Comparison of ENCODE assay signal across 18 cellular contexts in the genomic region with DNA sequence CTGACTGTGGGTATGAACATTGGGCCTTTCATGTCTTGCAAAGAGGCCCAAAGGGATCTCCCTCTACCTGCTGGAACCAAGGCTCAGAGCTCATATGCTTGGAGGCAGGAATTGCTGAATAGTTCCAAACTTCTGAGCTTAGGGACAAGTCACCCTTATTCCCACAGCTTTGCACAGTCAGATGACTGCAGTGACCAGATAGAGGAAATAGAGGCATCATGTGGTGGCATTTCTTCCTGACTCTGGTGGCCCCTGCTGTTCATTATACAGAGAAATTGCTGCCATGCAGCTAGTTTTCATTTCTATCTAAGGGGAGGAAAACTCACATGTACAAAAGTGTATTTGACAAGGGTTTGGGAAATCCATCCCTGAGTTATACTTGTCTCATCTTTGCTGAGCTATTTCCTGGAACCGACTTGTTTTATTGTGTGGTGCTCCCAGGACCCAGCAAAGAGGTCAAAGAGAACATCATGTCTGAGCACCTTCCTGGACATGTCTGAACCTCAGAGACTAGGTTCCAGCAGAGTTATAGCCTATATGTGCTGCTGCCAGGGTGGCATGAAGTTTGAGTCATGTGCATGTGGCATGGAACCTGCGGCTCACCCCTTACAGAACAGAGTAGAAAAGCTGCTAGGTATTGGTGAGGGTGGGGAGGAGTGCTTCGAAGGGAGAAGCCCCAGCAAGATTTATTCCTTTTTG.
"Had no signal": no experiment of that assay in that cellular context is flagged by ENCODE, and none has a peak within 500 bp of the region (broad histone marks: within the 10 kb centered on the region; RNA-seq: fewer than 3 reads in every experiment).

No MANE protein-coding gene starts in this region.

- H3K27me3 Mint-ChIP-seq: activated B cell treated with CpG ODN at 0.5 μM for 24 hours; activated CD4-positive, alpha-beta T cell treated with anti-CD3 and anti-CD28 coated beads, Interleukin-2, amount 10 ng/mL, durations not matched to agents 7 days and 5 days; activated T-helper 17 cell treated with anti-CD3 and anti-CD28 coated beads, Interleukin-2, amount 50 U/mL, for 72 hours; effector memory CD8-positive, alpha-beta T cell; T-cell; type B pancreatic cell had no signal

- H3K4me1 Mint-ChIP-seq: activated B cell treated with CpG ODN at 0.5 μM for 24 hours; activated CD4-positive, alpha-beta T cell treated with anti-CD3 and anti-CD28 coated beads, Interleukin-2, amount 10 ng/mL, durations not matched to agents 7 days and 5 days; activated T-helper 17 cell treated with anti-CD3 and anti-CD28 coated beads, Interleukin-2, amount 50 U/mL, for 72 hours; nephron; T-cell had no signal

- H3K4me1 ChIP-seq: adrenal gland, colonic mucosa, suprapubic skin had no signal

- H3K9me3 ChIP-seq: adrenal gland, colonic mucosa, sigmoid colon, suprapubic skin had no signal

- DNase-seq: activated B cell treated with CpG ODN at 0.5 μM for 24 hours; activated CD4-positive, alpha-beta T cell treated with anti-CD3 and anti-CD28 coated beads, Interleukin-2, amount 10 ng/mL, durations not matched to agents 7 days and 5 days; activated naive CD4-positive, alpha-beta T cell treated with anti-CD3 and anti-CD28 coated beads for 36 hours; activated T-cell treated with anti-CD3 and anti-CD28 coated beads for 4 hours; adrenal gland; caudate nucleus; colonic mucosa; effector memory CD8-positive, alpha-beta T cell; erythroblast; glutamatergic neuron; mesenchymal stem cell; sigmoid colon; stimulated activated naive CD4-positive, alpha-beta T cell treated with Interleukin-2 at 50 U/mL for 16 hours; T-cell had no signal

- ATAC-seq: activated T-helper 17 cell treated with anti-CD3 and anti-CD28 coated beads, Interleukin-2, amount 50 U/mL, for 72 hours; effector memory CD8-positive, alpha-beta T cell; T-cell had no signal

- H3K27ac Mint-ChIP-seq: activated B cell treated with CpG ODN at 0.5 μM for 24 hours; activated CD4-positive, alpha-beta T cell treated with anti-CD3 and anti-CD28 coated beads, Interleukin-2, amount 10 ng/mL, durations not matched to agents 7 days and 5 days; activated naive CD4-positive, alpha-beta T cell treated with anti-CD3 and anti-CD28 coated beads for 36 hours; activated T-helper 17 cell treated with anti-CD3 and anti-CD28 coated beads, Interleukin-2, amount 50 U/mL, for 72 hours; effector memory CD8-positive, alpha-beta T cell; nephron; T-cell; type B pancreatic cell had no signal

- H3K9me3 Mint-ChIP-seq: activated B cell treated with CpG ODN at 0.5 μM for 24 hours; activated CD4-positive, alpha-beta T cell treated with anti-CD3 and anti-CD28 coated beads, Interleukin-2, amount 10 ng/mL, durations not matched to agents 7 days and 5 days; activated naive CD4-positive, alpha-beta T cell treated with anti-CD3 and anti-CD28 coated beads for 36 hours; activated T-helper 17 cell treated with anti-CD3 and anti-CD28 coated beads, Interleukin-2, amount 50 U/mL, for 72 hours; effector memory CD8-positive, alpha-beta T cell; nephron; T-cell; type B pancreatic cell had no signal

- H3K4me3 Mint-ChIP-seq: activated B cell treated with CpG ODN at 0.5 μM for 24 hours; activated CD4-positive, alpha-beta T cell treated with anti-CD3 and anti-CD28 coated beads, Interleukin-2, amount 10 ng/mL, durations not matched to agents 7 days and 5 days; activated naive CD4-positive, alpha-beta T cell treated with anti-CD3 and anti-CD28 coated beads for 36 hours; activated T-helper 17 cell treated with anti-CD3 and anti-CD28 coated beads, Interleukin-2, amount 50 U/mL, for 72 hours; effector memory CD8-positive, alpha-beta T cell; nephron; T-cell; type B pancreatic cell had no signal

- H3K36me3 ChIP-seq: colonic mucosa had no signal

- H3K27ac ChIP-seq: adrenal gland, colonic mucosa, sigmoid colon, suprapubic skin had no signal

- H3K4me3 ChIP-seq: adrenal gland, colonic mucosa, sigmoid colon, suprapubic skin had no signal

- H3K27me3 ChIP-seq: adrenal gland, colonic mucosa, sigmoid colon, suprapubic skin had no signal
